In genomic region chr20:19975901-19976300, GRCh38 we compare ENCODE assay signal across 9 cellular contexts. TPM values are rescaled to one million over a fixed set of nuclear protein-coding genes. Genes with fewer than 3 reads are reported as not detected.
DNase-seq lines count a peak whose midpoint lies in the region; FAIRE-seq and TF ChIP-seq lines count a peak whose summit lies in the region.
"Had no signal": no experiment of that assay in that cellular context is flagged by ENCODE, and none has a peak within 500 bp of the region (broad histone marks: within the 10 kb centered on the region; RNA-seq: fewer than 3 reads in every experiment).

No MANE protein-coding gene starts in this region.

- peaks cover 16% of the 10 kb centered on the region for H3K4me1 ChIP-seq in A673 (ENCODE audit: insufficient read depth, low read length, poor library complexity, severe bottlenecking)
- peaks cover 6% of the 10 kb centered on the region for H3K4me1 ChIP-seq in endodermal cell (ENCODE audit: control insufficient read depth, insufficient read depth, low read length)

- H3K9me3 Mint-ChIP-seq in endodermal cell = peaks cover 5% of the 10 kb centered on the region

- H3K4me3 ChIP-seq in A673 (ENCODE audit: low read depth, low read length, poor library complexity, severe bottlenecking) (peak overlapping the region; percentile 45), endodermal cell (ENCODE audit: low read length) (no peak overlapping the region)

- peaks cover 11% of the 10 kb centered on the region for H3K36me3 Mint-ChIP-seq in endodermal cell (ENCODE audit: low read depth)

- FAIRE-seq in H54 (lab: Jason Lieb, UNC) = no peak
- FAIRE-seq: H1 had no signal

- CTCF ChIA-PET in A673 (lab: Charles Lee) = no interaction called here

- H3K4me3 Mint-ChIP-seq in endodermal cell = no peak overlapping the region

- POLR2A ChIA-PET in A673 (lab: Charles Lee; ENCODE audit: low non-redundant PET) = no interaction called here

- H3K27ac Mint-ChIP-seq in endodermal cell = peak overlapping the region; percentile 77

- H3K27ac ChIP-seq in A673 (ENCODE audit: low read depth, low read length, poor library complexity, severe bottlenecking) = peak overlapping the region; percentile 53
- H3K27ac ChIP-seq in endodermal cell (ENCODE audit: low read depth, low read length) = no peak overlapping the region

- intact Hi-C loops in A673 (cut with micrococcal nuclease; ENCODE audit: unreplicated experiment) = no loop called here

- no peaks in the 10 kb centered on the region for H3K27me3 Mint-ChIP-seq in endodermal cell (ENCODE audit: insufficient read depth)

- H3K27me3 ChIP-seq in A673 (replicated peaks; ENCODE audit: insufficient read depth, low read depth, low read length, poor library complexity) = no peaks in the 10 kb centered on the region
- no peaks in the 10 kb centered on the region for H3K27me3 ChIP-seq in endodermal cell (ENCODE audit: control insufficient read depth, insufficient read depth, low read length, poor library complexity, severe bottlenecking)

- TF ChIP-seq CTCF in A673 (conservative IDR thresholded peaks at IDR 0.05; ENCODE audit: low read depth, low read length) = no peak
- no peak for TF ChIP-seq CTCF in endodermal cell (conservative IDR thresholded peaks at IDR 0.05)

- H3K9me3 ChIP-seq in A673 (ENCODE audit: low read depth, low read length, poor library complexity, severe bottlenecking) = no peaks in the 10 kb centered on the region
- H3K9me3 ChIP-seq in endodermal cell (ENCODE audit: control insufficient read depth, low read length) = peaks cover 9% of the 10 kb centered on the region

- no peak for TF ChIP-seq POLR2A in H54 (IDR thresholded peaks at IDR 0.05; ENCODE audit: low read depth, low read length)

- peaks cover 43% of the 10 kb centered on the region for H3K4me1 Mint-ChIP-seq in endodermal cell

- BruUV-seq in A673 (replicated peaks; lab: Mats Ljungman, UMichigan) = TSS peak; percentile 23

- DNase-seq in A673 (ENCODE audit: low spot score) (no peak), NCI-H146 treated with DMSO at 0.1 percent for 48 hours (lab: John Stamatoyannopoulos, UW; ENCODE audit: unreplicated experiment) (peak; percentile 41), endodermal cell (no peak), myocyte (ENCODE audit: low read depth) (peak; percentile 40), NCI-H446 treated with DMSO at 0.1 percent for 48 hours (lab: John Stamatoyannopoulos, UW) (no peak), NCI-H345 (lab: John Stamatoyannopoulos, UW) (no peak), H54 (ENCODE audit: insufficient read length, low spot score) (no peak), UCSD-AML1 (lab: John Stamatoyannopoulos, UW; ENCODE audit: unreplicated experiment) (no peak)

- no peak overlapping the region for H3K9ac ChIP-seq in endodermal cell (ENCODE audit: extremely low read depth, low read length, poor library complexity, severe bottlenecking)

- WGBS in endodermal cell (ENCODE audit: insufficient coverage in 1 of 2, insufficient read length in 1 of 2), 2 experiments = 94 to 100% methylated on average over 8 to 9 of the region's 9 CpGs

- H3K36me3 ChIP-seq in A673 (ENCODE audit: insufficient read depth, low read length, poor library complexity, severe bottlenecking) (no peaks in the 10 kb centered on the region), endodermal cell (ENCODE audit: control insufficient read depth, insufficient read depth, low read length) (no peaks in the 10 kb centered on the region)

RNA-seq across cellular contexts. Expression of gene NAA20, which starts 41.3 kb away (rescaled TPM):
- total RNA-seq in A673 (2021) (78.4 and 82.6 TPM in 2 replicates), endodermal cell (10 to 100 TPM; 35.1 to 39.4 TPM), myocyte (42.2 and 62.3 TPM in 2 replicates)
- polyA plus RNA-seq in endodermal cell (2013, experiment 1 of 2) = 37.8 TPM
- polyA plus RNA-seq in endodermal cell (2013, experiment 2 of 2) = 40.2 TPM
- 72.3 TPM for polyA plus RNA-seq in myocyte (2012)

Comparison
In these comparisons a context has a peak if more than half of its experiments do, and no peak if none do; other contexts are left out.
1. DNase-seq: peak in NCI-H146 treated with DMSO at 0.1 percent for 48 hours (single experiment) and myocyte (single experiment); none in A673 (single experiment), endodermal cell (single experiment), NCI-H446 treated with DMSO at 0.1 percent for 48 hours (single experiment), NCI-H345 (single experiment), H54 (single experiment) and UCSD-AML1 (single experiment).